8 cellular contexts compared by ENCODE assay signal in the genomic region with DNA sequence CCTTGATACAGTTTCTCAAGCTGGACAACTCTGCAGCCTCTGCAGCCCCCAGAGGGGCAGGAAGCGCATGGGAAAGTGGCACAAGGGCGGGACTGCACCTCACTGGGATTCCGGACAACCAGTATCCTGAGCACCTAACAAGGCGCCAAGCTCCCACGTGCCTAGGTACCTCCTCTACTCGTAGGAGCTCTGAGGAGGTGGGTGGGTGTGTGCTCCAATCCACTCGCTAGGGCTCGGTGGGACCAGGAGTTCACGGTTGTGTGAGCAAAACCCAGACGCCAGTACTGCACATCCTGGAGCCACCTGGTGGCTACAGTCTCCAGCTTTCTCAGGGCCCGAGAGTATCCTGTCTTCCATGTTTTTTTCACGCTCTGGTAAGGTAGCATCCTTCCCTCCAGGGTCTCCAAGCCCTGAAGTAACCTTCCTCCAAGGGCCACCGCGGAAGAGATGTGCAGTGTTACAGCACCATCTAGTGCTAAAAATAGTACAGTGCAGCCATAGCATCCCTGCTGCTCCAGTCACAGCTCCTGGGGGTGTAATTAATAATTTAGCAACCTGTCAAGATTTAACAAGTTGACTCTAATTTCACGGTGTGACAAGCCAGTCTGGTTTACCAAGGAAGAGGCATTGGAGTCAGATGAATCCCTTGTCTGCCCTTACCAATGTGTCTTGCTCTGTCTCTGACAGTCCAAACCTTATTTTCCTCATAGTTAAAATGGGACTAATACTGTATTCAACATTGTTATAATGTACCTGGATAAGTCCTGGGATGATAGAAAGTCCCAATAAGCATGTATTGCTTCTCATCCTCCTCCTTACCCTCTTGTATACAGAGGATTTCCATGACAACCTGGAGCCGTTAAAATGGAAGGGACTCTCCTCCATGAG.
DNase-seq lines count a peak whose midpoint lies in the region; ATAC-seq, FAIRE-seq and TF ChIP-seq lines count a peak whose summit lies in the region.

No MANE protein-coding gene starts in this region.

- H3K9me3 ChIP-seq in endothelial cell of umbilical vein (replicated peaks; ENCODE audit: control insufficient read depth, insufficient read depth, low read length) (no peaks in the 10 kb centered on the region), mucosa of descending colon (no peaks in the 10 kb centered on the region), upper lobe of left lung (no peaks in the 10 kb centered on the region)

- H3K4me1 Mint-ChIP-seq in activated CD4-positive, alpha-beta T cell treated with anti-CD3 and anti-CD28 coated beads, Interleukin-2, amount 10 ng/mL, durations not matched to agents 7 days and 5 days: no peaks in the 10 kb centered on the region

- DNase-seq in Ammon's horn (ENCODE audit: low spot score): peak; percentile 74
- DNase-seq in NCI-H2171 (lab: John Stamatoyannopoulos, UW): peak; percentile 69
- DNase-seq in activated CD4-positive, alpha-beta T cell treated with anti-CD3 and anti-CD28 coated beads, Interleukin-2, amount 10 ng/mL, durations not matched to agents 7 days and 5 days: peak; percentile 39
- peak; percentile 49 for DNase-seq in endothelial cell of umbilical vein (ENCODE audit: low read depth, low spot score)
- peak in 1 of 3 donors; percentile 41 for DNase-seq in mucosa of descending colon
- peak in 1 of 2 donors; percentile 22 for DNase-seq in upper lobe of left lung

- WGBS in upper lobe of left lung, 2 donors: 47 to 59% methylated on average over 9 to 16 of the region's 16 CpGs

- H3K27ac Mint-ChIP-seq in activated CD4-positive, alpha-beta T cell treated with anti-CD3 and anti-CD28 coated beads, Interleukin-2, amount 10 ng/mL, durations not matched to agents 7 days and 5 days: no peak overlapping the region

- intact Hi-C loops in endothelial cell of umbilical vein (cut with micrococcal nuclease) (loop anchor here (1.0 to 10.0 kb wide), 5 partner anchors 67 to 552 kb away; no protein-coding TSS in a partner anchor), mucosa of descending colon (cut with DNase I, micrococcal nuclease) (loop anchor here in 1 of 2 donors (10.0 kb wide), 1 partner anchor 200 kb away; no protein-coding TSS in a partner anchor)

- POLR2A ChIA-PET in activated CD4-positive, alpha-beta T cell treated with anti-CD3 and anti-CD28 coated beads, Interleukin-2, amount 10 ng/mL, durations not matched to agents 7 days and 5 days (lab: Charles Lee): no interaction called here
- POLR2A ChIA-PET in endothelial cell of umbilical vein (lab: Charles Lee): no interaction called here

- CTCF ChIA-PET in activated CD4-positive, alpha-beta T cell treated with anti-CD3 and anti-CD28 coated beads, Interleukin-2, amount 10 ng/mL, durations not matched to agents 7 days and 5 days (lab: Charles Lee): interaction anchor here (0.8 to 2.1 kb wide), 9 partner anchors 9 to 200 kb away, joined by 3 to 10 read pairs (median 4); no protein-coding TSS in a partner anchor
- CTCF ChIA-PET in endothelial cell of umbilical vein (lab: Charles Lee): interaction anchor here (0.5 to 4.9 kb wide), 30 partner anchors 9 to 1575 kb away, joined by 3 to 108 read pairs (median 4); a partner anchor contains a TSS

- BruUV-seq in endothelial cell of umbilical vein (replicated peaks; lab: Mats Ljungman, UMichigan): no TSS peak

- no peak overlapping the region for H3K4me3 Mint-ChIP-seq in activated CD4-positive, alpha-beta T cell treated with anti-CD3 and anti-CD28 coated beads, Interleukin-2, amount 10 ng/mL, durations not matched to agents 7 days and 5 days

- H3K27ac ChIP-seq in endothelial cell of umbilical vein (ENCODE audit: insufficient read depth, low read depth, low read length) (no peak overlapping the region), upper lobe of left lung (no peak overlapping the region)

- TF ChIP-seq POLR2A in endothelial cell of umbilical vein (IDR thresholded peaks at IDR 0.05; ENCODE audit: low read depth, low read length): no peak
- TF ChIP-seq POLR2A in upper lobe of left lung (IDR thresholded peaks at IDR 0.05): no peak

- H3K27me3 ChIP-seq in endothelial cell of umbilical vein (ENCODE audit: control insufficient read depth in 2 of 2, insufficient read depth in 2 of 2, low read length in 2 of 2) (no peaks in the 10 kb centered on the region), upper lobe of left lung (no peaks in the 10 kb centered on the region)

- H2AFZ ChIP-seq in endothelial cell of umbilical vein (ENCODE audit: low read depth, low read length): no peak overlapping the region

- H3K9me1 ChIP-seq in endothelial cell of umbilical vein (replicated peaks; ENCODE audit: control insufficient read depth, extremely low read depth, insufficient read depth, low read length): no peaks in the 10 kb centered on the region

- peaks cover 0 to 3% of the 10 kb centered on the region in 2 experiments for H3K36me3 ChIP-seq in endothelial cell of umbilical vein (ENCODE audit: control insufficient read depth in 2 of 2, extremely low read depth in 1 of 2, insufficient read depth in 2 of 2, low read length in 2 of 2)
- H3K36me3 ChIP-seq in mucosa of descending colon (ENCODE audit: low read depth): no peaks in the 10 kb centered on the region
- H3K36me3 ChIP-seq in upper lobe of left lung: peaks cover 0 to 21% (median 3%) of the 10 kb centered on the region in 4 donors

- no peak for TF ChIP-seq EP300 in upper lobe of left lung (IDR thresholded peaks at IDR 0.05)

- peak; percentile 88 for FAIRE-seq in endothelial cell of umbilical vein (lab: Jason Lieb, UNC)

- H3K4me3 ChIP-seq in endothelial cell of umbilical vein (replicated peaks in 1 of 3; ENCODE audit: insufficient read depth in 1 of 3, low read depth in 1 of 3, low read length in 3 of 3) (no peak overlapping the region), mucosa of descending colon (no peak overlapping the region), upper lobe of left lung (no peak overlapping the region)

- no peaks in the 10 kb centered on the region for H3K9me3 Mint-ChIP-seq in activated CD4-positive, alpha-beta T cell treated with anti-CD3 and anti-CD28 coated beads, Interleukin-2, amount 10 ng/mL, durations not matched to agents 7 days and 5 days

- H3K36me3 Mint-ChIP-seq in activated CD4-positive, alpha-beta T cell treated with anti-CD3 and anti-CD28 coated beads, Interleukin-2, amount 10 ng/mL, durations not matched to agents 7 days and 5 days (ENCODE audit: low read depth): peaks cover 4% of the 10 kb centered on the region

- ATAC-seq in GM18511 (IDR thresholded peaks at IDR 0.05; ENCODE audit: unreplicated experiment): peak; percentile 90
- peak; percentile 63 for ATAC-seq in HG03039 (IDR thresholded peaks at IDR 0.05; ENCODE audit: unreplicated experiment)
- ATAC-seq in mucosa of descending colon: peak; percentile 86
- peak; percentile 74 to 88 for ATAC-seq in upper lobe of left lung (ENCODE audit: low FRiP score in 2 of 2)

- H3K27me3 Mint-ChIP-seq in activated CD4-positive, alpha-beta T cell treated with anti-CD3 and anti-CD28 coated beads, Interleukin-2, amount 10 ng/mL, durations not matched to agents 7 days and 5 days: no peaks in the 10 kb centered on the region

- no peaks in the 10 kb centered on the region for H4K20me1 ChIP-seq in endothelial cell of umbilical vein (replicated peaks; ENCODE audit: control insufficient read depth, extremely low read depth, insufficient read depth, low read length)

- H3K4me2 ChIP-seq in endothelial cell of umbilical vein (ENCODE audit: insufficient read depth, low read length): no peak overlapping the region

- no peaks in the 10 kb centered on the region for H3K79me2 ChIP-seq in endothelial cell of umbilical vein (ENCODE audit: control insufficient read depth, insufficient read depth, low read length)

- dilution Hi-C loops in endothelial cell of umbilical vein (cut with MboI; ENCODE audit: extremely low pct_ligation_motif_present, low sequenced_read_pairs): no loop called here

- peak; percentile 68 to 79 for TF ChIP-seq CTCF in endothelial cell of umbilical vein (IDR thresholded peaks at IDR 0.05; ENCODE audit: extremely low read depth in 1 of 2, insufficient read depth in 1 of 2, low read depth in 1 of 2, low read length in 2 of 2)
- TF ChIP-seq CTCF in mucosa of descending colon (IDR thresholded peaks at IDR 0.05): peak; percentile 56
- TF ChIP-seq CTCF in upper lobe of left lung (IDR thresholded peaks at IDR 0.05): peak; percentile 49 to 74 (median 72)

- H3K9ac ChIP-seq in endothelial cell of umbilical vein (replicated peaks; ENCODE audit: extremely low read depth, insufficient read depth, low read length): no peak overlapping the region

- H3K4me1 ChIP-seq in endothelial cell of umbilical vein (ENCODE audit: control insufficient read depth, extremely low read depth, insufficient read depth, low read length): no peaks in the 10 kb centered on the region
- no peaks in the 10 kb centered on the region for H3K4me1 ChIP-seq in mucosa of descending colon (ENCODE audit: low read depth)
- no peaks in the 10 kb centered on the region for H3K4me1 ChIP-seq in upper lobe of left lung

TF ChIP-seq in endothelial cell of umbilical vein, 7 proteins besides CTCF, POLR2A, EP300 and RAD21:
- TF ChIP-seq MYC (IDR thresholded peaks at IDR 0.05; ENCODE audit: low read depth, low read length) (no peak), EZH2 (IDR thresholded peaks at IDR 0.05; ENCODE audit: borderline replicate concordance, low read depth, low read length, severe bottlenecking) (no peak), FOS (IDR thresholded peaks at IDR 0.05; ENCODE audit: borderline replicate concordance, insufficient read depth, low read length) (no peak)
- TF ChIP-seq, protein P1, sequence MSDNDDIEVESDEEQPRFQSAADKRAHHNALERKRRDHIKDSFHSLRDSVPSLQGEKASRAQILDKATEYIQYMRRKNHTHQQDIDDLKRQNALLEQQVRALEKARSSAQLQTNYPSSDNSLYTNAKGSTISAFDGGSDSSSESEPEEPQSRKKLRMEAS (IDR thresholded peaks at IDR 0.05; ENCODE audit: insufficient read depth, insufficient read length): no peak
